Comparison of ENCODE assay signal across 4 cellular contexts in the genomic region with DNA sequence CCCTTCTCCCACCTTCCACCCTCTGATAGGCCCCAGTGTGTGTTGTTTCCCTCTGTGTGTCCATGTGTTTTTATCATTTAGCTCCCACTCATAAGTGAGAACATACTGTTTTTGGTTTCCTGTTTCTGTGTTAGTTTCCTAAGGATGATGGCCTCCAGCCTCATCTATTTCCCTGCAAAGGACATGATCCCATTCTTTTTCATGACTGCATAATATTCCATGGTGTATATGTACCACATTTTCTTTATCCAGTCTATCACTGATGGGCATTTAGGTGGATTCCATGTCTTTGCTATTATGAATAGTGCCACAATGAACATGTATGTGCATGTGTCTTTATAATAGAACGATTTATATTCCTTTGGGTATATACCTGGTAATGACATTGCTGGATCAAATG. TPM values are rescaled to one million over a fixed set of nuclear protein-coding genes. Genes with fewer than 3 reads are reported as not detected.
"Had no signal": no experiment of that assay in that cellular context is flagged by ENCODE, and none has a peak within 500 bp of the region (broad histone marks: within the 10 kb centered on the region; RNA-seq: fewer than 3 reads in every experiment).

No MANE protein-coding gene starts in this region.

RNA-seq across cellular contexts. Expression of a gene that starts 6.1 kb away (rescaled TPM):
- total RNA-seq: LHCN-M2, M059J, MCF 10A, NCI-H460 had no signal

RNA-seq across cellular contexts. Expression of a gene that starts 41.6 kb away (rescaled TPM):
- total RNA-seq: LHCN-M2, M059J, MCF 10A, NCI-H460 had no signal
